ENCODE assay signal across 13 cellular contexts in genomic region chr7:47327306-47327697, GRCh38.
DNase-seq lines count a peak whose midpoint lies in the region; ATAC-seq and TF ChIP-seq lines count a peak whose summit lies in the region.
"Had no signal": no experiment of that assay in that cellular context is flagged by ENCODE, and none has a peak within 500 bp of the region (broad histone marks: within the 10 kb centered on the region; RNA-seq: fewer than 3 reads in every experiment).

No MANE protein-coding gene starts in this region.

- H3K4me1 ChIP-seq in ACC112 (ENCODE audit: control insufficient read depth, insufficient read depth, low read length, unreplicated experiment) (peaks cover 37% of the 10 kb centered on the region), cardiac muscle cell (ENCODE audit: low read depth) (peaks cover 32% of the 10 kb centered on the region), ovary (ENCODE audit: insufficient read depth) (peaks cover 21% of the 10 kb centered on the region)

- H3K27me3 ChIP-seq in ACC112 (ENCODE audit: insufficient read depth, low read length) (no peaks in the 10 kb centered on the region), cardiac muscle cell (no peaks in the 10 kb centered on the region), ovary (no peaks in the 10 kb centered on the region)

- H3K4me3 Mint-ChIP-seq in WTC11: peak overlapping the region; percentile 60
- H3K4me3 Mint-ChIP-seq: activated naive CD8-positive, alpha-beta T cell treated with anti-CD3 and anti-CD28 coated beads, Interleukin-2, amount 10 ng/mL, durations not matched to agents 7 days and 5 days had no signal

- intact Hi-C loops in ovary (cut with DNase I): loop anchor here in 2 of 4 donors (5.0 to 10.0 kb wide), 2 partner anchors 60 to 77 kb away; no protein-coding TSS in a partner anchor

- no peak for TF ChIP-seq POLR2A in ovary (IDR thresholded peaks at IDR 0.05)

- H2AFZ ChIP-seq in ACC112 (ENCODE audit: low read length, unreplicated experiment): no peak overlapping the region

- H3K9me3 ChIP-seq in cardiac muscle cell (ENCODE audit: low read depth) (no peaks in the 10 kb centered on the region), ovary (no peaks in the 10 kb centered on the region)

- TF ChIP-seq CTCF in WTC11 (IDR thresholded peaks at IDR 0.05) (no peak), cardiac muscle cell (IDR thresholded peaks at IDR 0.05; ENCODE audit: low read depth, low read length) (no peak), ovary (IDR thresholded peaks at IDR 0.05) (no peak)

- peaks cover 61% of the 10 kb centered on the region for H3K4me1 Mint-ChIP-seq in WTC11
- H3K4me1 Mint-ChIP-seq: activated naive CD8-positive, alpha-beta T cell treated with anti-CD3 and anti-CD28 coated beads, Interleukin-2, amount 10 ng/mL, durations not matched to agents 7 days and 5 days had no signal

- DNase-seq in WTC11 (ENCODE audit: low spot score): no peak
- peak in 1 of 2 donors; percentile 57 for DNase-seq in cardiac muscle cell (ENCODE audit: low read depth in 1 of 2, low spot score in 1 of 2)
- DNase-seq in ovary: no peak
- no peak for DNase-seq in HT-29 (ENCODE audit: low spot score)
- DNase-seq in activated naive CD4-positive, alpha-beta T cell treated with Interleukin-2 at 50 U/mL for 16 hours: no peak
- no peak for DNase-seq in MV-4-11 (lab: John Stamatoyannopoulos, UW)
- no peak for DNase-seq in KG1 (lab: John Stamatoyannopoulos, UW)
- DNase-seq: activated CD4-positive, alpha-beta T cell treated with anti-CD3 and anti-CD28 coated beads for 1 hour; activated naive CD8-positive, alpha-beta T cell treated with anti-CD3 and anti-CD28 coated beads, Interleukin-2, amount 10 ng/mL, durations not matched to agents 7 days and 5 days; NCI-H524 treated with DMSO at 0.1 percent for 48 hours had no signal

- CTCF ChIA-PET in WTC11 (lab: Charles Lee): interaction anchor here (1.3 to 1.7 kb wide), 2 partner anchors 61 kb away, joined by 7 to 11 read pairs; no protein-coding TSS in a partner anchor

- POLR2A ChIA-PET in WTC11 (lab: Charles Lee): no interaction called here

- ATAC-seq in WTC11: peak; percentile 1
- ATAC-seq: GM12878, K562 had no signal

- H3K4me3 ChIP-seq in ACC112 (ENCODE audit: low read depth, low read length) (peak overlapping the region; percentile 47; the same call in 1 of the 2 replicates), cardiac muscle cell (peak overlapping the region; percentile 35), ovary (peak overlapping the region; percentile 0)
- H3K4me3 ChIP-seq: GM12878, K562 had no signal

- H3K27ac Mint-ChIP-seq in WTC11: peak overlapping the region; percentile 98
- H3K27ac Mint-ChIP-seq: activated naive CD8-positive, alpha-beta T cell treated with anti-CD3 and anti-CD28 coated beads, Interleukin-2, amount 10 ng/mL, durations not matched to agents 7 days and 5 days had no signal

- H3K27ac ChIP-seq in ACC112 (ENCODE audit: low read depth, low read length) (0 out of 2 replicates have a peak overlapping the region, but pooled peaks have one; percentile 30), cardiac muscle cell (peak overlapping the region; percentile 98), ovary (peak overlapping the region; percentile 60 to 81)

- H3K36me3 Mint-ChIP-seq in WTC11: no peaks in the 10 kb centered on the region
- H3K36me3 Mint-ChIP-seq: activated naive CD8-positive, alpha-beta T cell treated with anti-CD3 and anti-CD28 coated beads, Interleukin-2, amount 10 ng/mL, durations not matched to agents 7 days and 5 days had no signal

- H3K79me2 ChIP-seq in ACC112 (ENCODE audit: control insufficient read depth, insufficient read depth, low read length, unreplicated experiment): no peaks in the 10 kb centered on the region

- TF ChIP-seq EP300 in ovary (IDR thresholded peaks at IDR 0.05): no peak

- H3K36me3 ChIP-seq in ACC112 (ENCODE audit: insufficient read depth, low read length): peaks cover 3% of the 10 kb centered on the region; the same call in 1 of the 2 replicates
- H3K36me3 ChIP-seq in cardiac muscle cell: no peaks in the 10 kb centered on the region
- no peaks in the 10 kb centered on the region for H3K36me3 ChIP-seq in ovary

- no peaks in the 10 kb centered on the region for H3K27me3 Mint-ChIP-seq in WTC11 (ENCODE audit: low read depth)

- H3K9me3 Mint-ChIP-seq in WTC11: no peaks in the 10 kb centered on the region
- H3K9me3 Mint-ChIP-seq: activated naive CD8-positive, alpha-beta T cell treated with anti-CD3 and anti-CD28 coated beads, Interleukin-2, amount 10 ng/mL, durations not matched to agents 7 days and 5 days had no signal

- 10 to 18% (median 16%) methylated on average over 7 of the region's 7 CpGs for WGBS in ovary, 3 donors

TF ChIP-seq in WTC11, 78 proteins besides CTCF, POLR2A, EP300 and RAD21:
- TF ChIP-seq ESRRA (CRISPR knock-in tag; IDR thresholded peaks at IDR 0.05; ENCODE audit: borderline replicate concordance) (no peak), CREM (CRISPR knock-in tag; IDR thresholded peaks at IDR 0.05) (peak; percentile 13; the same call in 1 of the 2 replicates), ZNF121 (CRISPR knock-in tag; IDR thresholded peaks at IDR 0.05) (no peak), ARID4B (CRISPR knock-in tag; IDR thresholded peaks at IDR 0.05; ENCODE audit: borderline replicate concordance) (no peak)

Comparison
In these comparisons a context has a peak if more than half of its experiments do, and no peak if none do; other contexts are left out.
1. H3K27ac ChIP-seq: peak in every context shown above with its lines; median percentile 98 in cardiac muscle cell; 70 in ovary; 30 in ACC112.